22 cellular contexts compared by ENCODE assay signal in genomic region chr16:87044829-87045228, GRCh38.
"Had no signal": no experiment of that assay in that cellular context is flagged by ENCODE, and none has a peak within 500 bp of the region (broad histone marks: within the 10 kb centered on the region; RNA-seq: fewer than 3 reads in every experiment).

No MANE protein-coding gene starts in this region.

- H3K27ac ChIP-seq: esophagus squamous epithelium, left ventricle myocardium inferior, lower lobe of right lung, ovary, psoas muscle, skin epidermis, spleen, tibial nerve, upper lobe of left lung had no signal

- H3K9me3 ChIP-seq: esophagus squamous epithelium, left ventricle myocardium inferior, lower lobe of right lung, ovary, psoas muscle, spleen, thoracic aorta, tibial nerve, upper lobe of left lung had no signal

- H3K36me3 ChIP-seq: esophagus squamous epithelium, left ventricle myocardium inferior, lower lobe of right lung, ovary, spleen, thoracic aorta, tibial nerve, upper lobe of left lung had no signal

- DNase-seq: cerebellar nuclear complex; cortex of kidney; effector memory CD8-positive, alpha-beta T cell; erythroblast; esophagus squamous epithelium; foreskin melanocyte; left colon; left ventricle myocardium inferior; lower lobe of right lung; natural killer cell; nucleus accumbens; ovary; psoas muscle; right cardiac atrium; spleen; stimulated activated naive B cell treated with anti-CD40 and anti-IgM and Interleukin-4, amounts not matched to agents 10 μg/mL and 1 μg/mL and 100 μg/mL, for 72 hours; upper lobe of left lung had no signal

- H3K9me3 Mint-ChIP-seq: effector memory CD8-positive, alpha-beta T cell; natural killer cell; neural crest cell; stimulated activated naive CD8-positive, alpha-beta T cell treated with anti-CD3 and anti-CD28 coated beads, Interleukin-15, Interleukin-2, amounts not matched to agents 100 ng/mL and 50 ng/mL, for 24 hours had no signal

- H3K4me3 ChIP-seq: esophagus squamous epithelium, left ventricle myocardium inferior, lower lobe of right lung, ovary, psoas muscle, skin epidermis, spleen, thoracic aorta, tibial nerve, upper lobe of left lung had no signal

- H3K4me1 Mint-ChIP-seq: natural killer cell; stimulated activated naive B cell treated with anti-CD40 and anti-IgM and Interleukin-4, amounts not matched to agents 10 μg/mL and 1 μg/mL and 100 μg/mL, for 72 hours had no signal

- H3K4me3 Mint-ChIP-seq: effector memory CD8-positive, alpha-beta T cell; natural killer cell; neural crest cell; stimulated activated naive B cell treated with anti-CD40 and anti-IgM and Interleukin-4, amounts not matched to agents 10 μg/mL and 1 μg/mL and 100 μg/mL, for 72 hours; stimulated activated naive CD8-positive, alpha-beta T cell treated with anti-CD3 and anti-CD28 coated beads, Interleukin-15, Interleukin-2, amounts not matched to agents 100 ng/mL and 50 ng/mL, for 24 hours had no signal

- H3K36me3 Mint-ChIP-seq: natural killer cell; stimulated activated naive B cell treated with anti-CD40 and anti-IgM and Interleukin-4, amounts not matched to agents 10 μg/mL and 1 μg/mL and 100 μg/mL, for 72 hours had no signal

- H3K27ac Mint-ChIP-seq: effector memory CD8-positive, alpha-beta T cell; natural killer cell; stimulated activated naive B cell treated with anti-CD40 and anti-IgM and Interleukin-4, amounts not matched to agents 10 μg/mL and 1 μg/mL and 100 μg/mL, for 72 hours; stimulated activated naive CD8-positive, alpha-beta T cell treated with anti-CD3 and anti-CD28 coated beads, Interleukin-15, Interleukin-2, amounts not matched to agents 100 ng/mL and 50 ng/mL, for 24 hours had no signal

- H3K27me3 ChIP-seq: ovary, tibial nerve, upper lobe of left lung had no signal

- ATAC-seq: effector memory CD8-positive, alpha-beta T cell; left colon; lower lobe of right lung; natural killer cell; psoas muscle; right cardiac atrium; stimulated activated naive B cell treated with anti-CD40 and anti-IgM and Interleukin-4, amounts not matched to agents 10 μg/mL and 1 μg/mL and 100 μg/mL, for 72 hours had no signal

- H3K4me1 ChIP-seq: psoas muscle had no signal
